In genomic region chr1:184959626-184960025, GRCh38 we compare ENCODE assay signal across 1 cellular context.
TF ChIP-seq lines count a peak whose summit lies in the region.

No MANE protein-coding gene starts in this region.

TF ChIP-seq in IMR-90, 13 proteins besides CTCF, POLR2A, EP300 and RAD21:
- TF ChIP-seq MAZ (IDR thresholded peaks at IDR 0.05; ENCODE audit: borderline replicate concordance, low read depth, low read length) = no peak
- no peak for TF ChIP-seq MAFK (IDR thresholded peaks at IDR 0.05; ENCODE audit: low read depth, low read length)
- TF ChIP-seq ELK1 (IDR thresholded peaks at IDR 0.05; ENCODE audit: borderline replicate concordance, low read depth, low read length) = no peak
- no peak for TF ChIP-seq SMC3 (IDR thresholded peaks at IDR 0.05; ENCODE audit: low read depth, low read length)
- TF ChIP-seq RFX5 (IDR thresholded peaks at IDR 0.05; ENCODE audit: low read depth, low read length) = no peak
- TF ChIP-seq BHLHE40 (IDR thresholded peaks at IDR 0.05; ENCODE audit: low read depth, low read length) = no peak
- no peak for TF ChIP-seq CEBPB (IDR thresholded peaks at IDR 0.05; ENCODE audit: low read depth, low read length)
- TF ChIP-seq MXI1 (IDR thresholded peaks at IDR 0.05; ENCODE audit: borderline replicate concordance, low read depth, low read length) = no peak
- no peak for TF ChIP-seq FOS (IDR thresholded peaks at IDR 0.05; ENCODE audit: low read depth, low read length)
- TF ChIP-seq, protein P1, sequence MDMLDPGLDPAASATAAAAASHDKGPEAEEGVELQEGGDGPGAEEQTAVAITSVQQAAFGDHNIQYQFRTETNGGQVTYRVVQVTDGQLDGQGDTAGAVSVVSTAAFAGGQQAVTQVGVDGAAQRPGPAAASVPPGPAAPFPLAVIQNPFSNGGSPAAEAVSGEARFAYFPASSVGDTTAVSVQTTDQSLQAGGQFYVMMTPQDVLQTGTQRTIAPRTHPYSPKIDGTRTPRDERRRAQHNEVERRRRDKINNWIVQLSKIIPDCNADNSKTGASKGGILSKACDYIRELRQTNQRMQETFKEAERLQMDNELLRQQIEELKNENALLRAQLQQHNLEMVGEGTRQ (IDR thresholded peaks at IDR 0.05; ENCODE audit: low read depth, low read length) = no peak
- no peak for TF ChIP-seq RCOR1 (IDR thresholded peaks at IDR 0.05; ENCODE audit: insufficient replicate concordance, low read length)
- TF ChIP-seq CHD1 (IDR thresholded peaks at IDR 0.05; ENCODE audit: low read depth, low read length) = no peak
- TF ChIP-seq NFE2L2 (IDR thresholded peaks at IDR 0.05; ENCODE audit: low read depth, low read length) = no peak
